Comparison of ENCODE assay signal across 8 cellular contexts in genomic region chr18:32470713-32471633, GRCh38. TPM values are rescaled to one million over a fixed set of nuclear protein-coding genes. Genes with fewer than 3 reads are reported as not detected.
DNase-seq lines count a peak whose midpoint lies in the region; ATAC-seq lines count a peak whose summit lies in the region.

Gene GAREM1, minus strand, starts transcription at chr18:32470882. Its CDS starts 454 bp downstream, at chr18:32470428.

- H3K4me1 ChIP-seq in endocrine pancreas (ENCODE audit: control insufficient read depth, insufficient read depth, low read length) = no peaks in the 10 kb centered on the region

- H3K27me3 ChIP-seq in endocrine pancreas (ENCODE audit: control insufficient read depth, insufficient read depth, low read length) = no peaks in the 10 kb centered on the region

- DNase-seq in COLO829 (ENCODE audit: low spot score) = peak; percentile 82
- DNase-seq in HT-29 (ENCODE audit: low spot score) = peak; percentile 87
- peak; percentile 93 for DNase-seq in NOMO-1 treated with DMSO at 0.1 percent for 48 hours (lab: John Stamatoyannopoulos, UW; ENCODE audit: unreplicated experiment)
- DNase-seq in activated CD8-positive, alpha-beta memory T cell treated with anti-CD3 and anti-CD28 coated beads, Interleukin-2, amount 50 U/mL, for 1 hour (ENCODE audit: extremely low read depth) = peak; percentile 39
- peak; percentile 97 for DNase-seq in mesenteric fat pad (ENCODE audit: low spot score)
- peak; percentile 29 for DNase-seq in stimulated activated CD8-positive, alpha-beta memory T cell treated with anti-CD3 and anti-CD28 coated beads, Interleukin-15, amount 100 ng/mL, for 24 hours (ENCODE audit: low read depth)

- peak within 1 kb of the TSS; percentile 88 for H3K4me3 ChIP-seq in endocrine pancreas (ENCODE audit: control insufficient read depth, insufficient read depth, low read length)

- H3K9me3 ChIP-seq in endocrine pancreas (ENCODE audit: control insufficient read depth, low read length) = no peaks in the 10 kb centered on the region

- ATAC-seq in GM21360 (IDR thresholded peaks at IDR 0.05; ENCODE audit: unreplicated experiment) = peak; percentile 97

- H3K36me3 ChIP-seq in endocrine pancreas (ENCODE audit: control insufficient read depth, insufficient read depth, low read length) = no peaks in the 10 kb centered on the region

- H3K9ac ChIP-seq in endocrine pancreas (ENCODE audit: control insufficient read depth, insufficient read depth, low read length) = peak within 1 kb of the TSS; percentile 62

RNA-seq across cellular contexts. Expression of gene GAREM1, which starts in this region (rescaled TPM):
- 5.0 and 5.6 TPM in 2 replicates for total RNA-seq in HT-29 (2014; rRNA removed; shearing (Covaris generic))
- total RNA-seq in mesenteric fat pad = 21.2 TPM

Comparison
In these comparisons a context has a peak if more than half of its experiments do, and no peak if none do; other contexts are left out.
1. Peak in every context shown above with its lines: DNase-seq, ATAC-seq and H3K4me3 ChIP-seq.
2. DNase-seq: peak in every context shown above with its lines; median percentile 97 in mesenteric fat pad; 93 in NOMO-1 treated with DMSO at 0.1 percent for 48 hours; 87 in HT-29; 82 in COLO829; 39 in activated CD8-positive, alpha-beta memory T cell treated with anti-CD3 and anti-CD28 coated beads, Interleukin-2, amount 50 U/mL, for 1 hour; 29 in stimulated activated CD8-positive, alpha-beta memory T cell treated with anti-CD3 and anti-CD28 coated beads, Interleukin-15, amount 100 ng/mL, for 24 hours.